1 cellular context compared by ENCODE assay signal in the genomic region with DNA sequence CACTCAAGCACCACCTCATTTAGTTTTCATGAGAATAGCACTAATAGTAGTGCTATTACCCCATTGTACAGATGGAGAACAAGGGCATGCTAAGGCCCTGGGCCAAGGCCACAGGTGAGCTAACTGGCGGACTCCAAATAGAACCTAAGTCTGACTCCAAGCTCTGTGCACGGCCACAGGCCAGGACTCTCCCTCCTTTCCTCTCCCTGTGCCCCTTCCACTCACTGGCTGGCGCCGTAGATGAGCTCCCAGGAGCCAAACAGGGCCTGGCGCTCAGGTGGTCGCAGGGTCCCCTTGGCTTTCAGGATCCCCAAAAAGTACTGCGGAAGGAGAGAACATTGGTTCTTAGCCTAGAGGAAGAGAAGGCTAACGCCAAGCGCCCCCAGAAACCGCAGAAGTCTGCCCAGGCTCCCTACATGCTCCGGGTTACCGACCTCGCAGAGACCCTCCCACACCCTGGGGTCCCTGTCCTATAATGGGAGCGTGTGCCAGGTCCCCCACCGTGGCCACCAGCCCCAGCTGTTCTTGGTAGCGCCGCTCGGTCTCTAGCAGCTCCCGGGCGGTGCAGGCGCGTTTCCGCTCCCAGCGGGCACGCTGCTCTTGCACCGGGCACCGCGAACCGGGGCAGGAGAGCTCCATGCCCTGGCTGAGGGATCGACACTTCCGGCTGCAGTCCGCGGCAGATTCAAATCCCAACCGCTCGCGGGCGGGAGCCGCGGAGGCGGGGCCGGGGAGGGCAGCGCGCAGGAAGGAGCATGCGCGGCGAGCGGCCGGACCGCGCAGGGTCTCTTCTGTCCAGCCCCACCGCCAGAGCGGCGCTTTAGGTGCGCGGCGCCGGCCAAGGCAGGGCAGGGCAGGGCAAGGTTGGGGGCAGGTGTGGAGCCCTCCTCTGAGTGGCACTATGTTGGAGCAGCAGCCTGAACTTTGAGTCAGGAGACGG.
TF ChIP-seq lines count a peak whose summit lies in the region.

A gene with protein sequence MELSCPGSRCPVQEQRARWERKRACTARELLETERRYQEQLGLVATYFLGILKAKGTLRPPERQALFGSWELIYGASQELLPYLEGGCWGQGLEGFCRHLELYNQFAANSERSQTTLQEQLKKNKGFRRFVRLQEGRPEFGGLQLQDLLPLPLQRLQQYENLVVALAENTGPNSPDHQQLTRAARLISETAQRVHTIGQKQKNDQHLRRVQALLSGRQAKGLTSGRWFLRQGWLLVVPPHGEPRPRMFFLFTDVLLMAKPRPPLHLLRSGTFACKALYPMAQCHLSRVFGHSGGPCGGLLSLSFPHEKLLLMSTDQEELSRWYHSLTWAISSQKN (minus strand): TSS at position 665 of the 940 bp plus-strand sequence. CDS start 26 bp downstream, at position 639.

TF ChIP-seq in WTC11, 78 proteins besides CTCF, POLR2A, EP300 and RAD21 (continued from another document):
- TF ChIP-seq, protein P1, sequence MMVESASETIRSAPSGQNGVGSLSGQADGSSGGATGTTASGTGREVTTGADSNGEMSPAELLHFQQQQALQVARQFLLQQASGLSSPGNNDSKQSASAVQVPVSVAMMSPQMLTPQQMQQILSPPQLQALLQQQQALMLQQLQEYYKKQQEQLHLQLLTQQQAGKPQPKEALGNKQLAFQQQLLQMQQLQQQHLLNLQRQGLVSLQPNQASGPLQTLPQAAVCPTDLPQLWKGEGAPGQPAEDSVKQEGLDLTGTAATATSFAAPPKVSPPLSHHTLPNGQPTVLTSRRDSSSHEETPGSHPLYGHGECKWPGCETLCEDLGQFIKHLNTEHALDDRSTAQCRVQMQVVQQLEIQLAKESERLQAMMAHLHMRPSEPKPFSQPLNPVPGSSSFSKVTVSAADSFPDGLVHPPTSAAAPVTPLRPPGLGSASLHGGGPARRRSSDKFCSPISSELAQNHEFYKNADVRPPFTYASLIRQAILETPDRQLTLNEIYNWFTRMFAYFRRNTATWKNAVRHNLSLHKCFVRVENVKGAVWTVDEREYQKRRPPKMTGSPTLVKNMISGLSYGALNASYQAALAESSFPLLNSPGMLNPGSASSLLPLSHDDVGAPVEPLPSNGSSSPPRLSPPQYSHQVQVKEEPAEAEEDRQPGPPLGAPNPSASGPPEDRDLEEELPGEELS (CRISPR knock-in tag; IDR thresholded peaks at IDR 0.05) = no peak; the same call in 1 of the 2 replicates
- TF ChIP-seq ATF1 (CRISPR knock-in tag; IDR thresholded peaks at IDR 0.05) (0 out of 2 replicates have a peak, but pooled peaks have one; percentile 24), EMX1 (CRISPR knock-in tag; IDR thresholded peaks at IDR 0.05) (no peak), NFATC4 (CRISPR knock-in tag; IDR thresholded peaks at IDR 0.05) (no peak), OVOL2 (CRISPR knock-in tag; IDR thresholded peaks at IDR 0.05; ENCODE audit: borderline replicate concordance) (0 out of 2 replicates have a peak, but pooled peaks have one; percentile 44), ZNF138 (CRISPR knock-in tag; conservative IDR thresholded peaks at IDR 0.05) (peak; percentile 85; the same call in 1 of the 2 replicates), ZNF671 (CRISPR knock-in tag; IDR thresholded peaks at IDR 0.05) (no peak), ZNF263 (CRISPR knock-in tag; IDR thresholded peaks at IDR 0.05; ENCODE audit: low read depth) (no peak), ZNF219 (CRISPR knock-in tag; IDR thresholded peaks at IDR 0.05; ENCODE audit: borderline replicate concordance) (no peak), TEAD1 (CRISPR knock-in tag; IDR thresholded peaks at IDR 0.05) (0 out of 2 replicates have a peak, but pooled peaks have one; percentile 71), ZBTB21 (CRISPR knock-in tag; IDR thresholded peaks at IDR 0.05; ENCODE audit: borderline replicate concordance) (0 out of 2 replicates have a peak, but pooled peaks have one; percentile 56)
- TF ChIP-seq, protein P2, sequence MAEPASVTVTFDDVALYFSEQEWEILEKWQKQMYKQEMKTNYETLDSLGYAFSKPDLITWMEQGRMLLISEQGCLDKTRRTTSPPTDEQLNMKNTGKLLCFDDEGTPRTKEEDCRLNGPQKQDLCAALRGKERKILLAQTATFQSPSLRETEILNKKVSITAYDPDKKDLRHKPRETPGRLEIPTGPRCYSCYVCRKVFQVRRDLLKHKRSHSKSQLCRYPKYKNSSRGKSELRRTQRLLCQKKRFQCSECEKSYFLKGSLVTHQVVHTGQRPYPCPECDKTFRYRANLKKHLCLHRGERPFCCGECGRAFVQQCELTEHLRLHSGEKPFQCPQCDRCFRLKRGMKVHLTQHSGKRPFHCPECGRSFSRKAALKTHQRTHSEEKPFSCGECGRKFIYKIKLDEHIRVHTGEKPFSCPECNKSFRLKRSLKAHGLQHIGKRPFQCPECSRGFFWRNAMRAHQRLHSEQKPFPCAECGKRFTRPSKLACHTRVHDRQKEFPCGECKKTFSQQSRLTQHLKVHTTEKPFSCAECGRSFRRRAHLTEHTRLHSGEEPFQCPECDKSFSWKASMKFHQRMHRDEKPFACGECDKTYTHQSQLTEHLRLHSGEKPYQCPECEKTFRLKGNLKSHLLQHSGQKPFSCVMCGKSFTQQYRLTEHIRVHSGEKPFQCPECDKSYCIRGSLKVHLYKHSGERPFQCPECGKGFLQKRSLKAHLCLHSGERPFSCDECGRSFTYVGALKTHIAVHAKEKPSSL (CRISPR knock-in tag; conservative IDR thresholded peaks at IDR 0.05) = no peak
- TF ChIP-seq, protein P3, sequence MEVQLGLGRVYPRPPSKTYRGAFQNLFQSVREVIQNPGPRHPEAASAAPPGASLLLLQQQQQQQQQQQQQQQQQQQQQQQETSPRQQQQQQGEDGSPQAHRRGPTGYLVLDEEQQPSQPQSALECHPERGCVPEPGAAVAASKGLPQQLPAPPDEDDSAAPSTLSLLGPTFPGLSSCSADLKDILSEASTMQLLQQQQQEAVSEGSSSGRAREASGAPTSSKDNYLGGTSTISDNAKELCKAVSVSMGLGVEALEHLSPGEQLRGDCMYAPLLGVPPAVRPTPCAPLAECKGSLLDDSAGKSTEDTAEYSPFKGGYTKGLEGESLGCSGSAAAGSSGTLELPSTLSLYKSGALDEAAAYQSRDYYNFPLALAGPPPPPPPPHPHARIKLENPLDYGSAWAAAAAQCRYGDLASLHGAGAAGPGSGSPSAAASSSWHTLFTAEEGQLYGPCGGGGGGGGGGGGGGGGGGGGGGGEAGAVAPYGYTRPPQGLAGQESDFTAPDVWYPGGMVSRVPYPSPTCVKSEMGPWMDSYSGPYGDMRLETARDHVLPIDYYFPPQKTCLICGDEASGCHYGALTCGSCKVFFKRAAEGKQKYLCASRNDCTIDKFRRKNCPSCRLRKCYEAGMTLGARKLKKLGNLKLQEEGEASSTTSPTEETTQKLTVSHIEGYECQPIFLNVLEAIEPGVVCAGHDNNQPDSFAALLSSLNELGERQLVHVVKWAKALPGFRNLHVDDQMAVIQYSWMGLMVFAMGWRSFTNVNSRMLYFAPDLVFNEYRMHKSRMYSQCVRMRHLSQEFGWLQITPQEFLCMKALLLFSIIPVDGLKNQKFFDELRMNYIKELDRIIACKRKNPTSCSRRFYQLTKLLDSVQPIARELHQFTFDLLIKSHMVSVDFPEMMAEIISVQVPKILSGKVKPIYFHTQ (CRISPR knock-in tag; IDR thresholded peaks at IDR 0.05) = no peak
- TF ChIP-seq, protein P4, sequence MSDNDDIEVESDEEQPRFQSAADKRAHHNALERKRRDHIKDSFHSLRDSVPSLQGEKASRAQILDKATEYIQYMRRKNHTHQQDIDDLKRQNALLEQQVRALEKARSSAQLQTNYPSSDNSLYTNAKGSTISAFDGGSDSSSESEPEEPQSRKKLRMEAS (CRISPR knock-in tag; IDR thresholded peaks at IDR 0.05) = peak; percentile 90
